11 cellular contexts compared by ENCODE assay signal in the genomic region with DNA sequence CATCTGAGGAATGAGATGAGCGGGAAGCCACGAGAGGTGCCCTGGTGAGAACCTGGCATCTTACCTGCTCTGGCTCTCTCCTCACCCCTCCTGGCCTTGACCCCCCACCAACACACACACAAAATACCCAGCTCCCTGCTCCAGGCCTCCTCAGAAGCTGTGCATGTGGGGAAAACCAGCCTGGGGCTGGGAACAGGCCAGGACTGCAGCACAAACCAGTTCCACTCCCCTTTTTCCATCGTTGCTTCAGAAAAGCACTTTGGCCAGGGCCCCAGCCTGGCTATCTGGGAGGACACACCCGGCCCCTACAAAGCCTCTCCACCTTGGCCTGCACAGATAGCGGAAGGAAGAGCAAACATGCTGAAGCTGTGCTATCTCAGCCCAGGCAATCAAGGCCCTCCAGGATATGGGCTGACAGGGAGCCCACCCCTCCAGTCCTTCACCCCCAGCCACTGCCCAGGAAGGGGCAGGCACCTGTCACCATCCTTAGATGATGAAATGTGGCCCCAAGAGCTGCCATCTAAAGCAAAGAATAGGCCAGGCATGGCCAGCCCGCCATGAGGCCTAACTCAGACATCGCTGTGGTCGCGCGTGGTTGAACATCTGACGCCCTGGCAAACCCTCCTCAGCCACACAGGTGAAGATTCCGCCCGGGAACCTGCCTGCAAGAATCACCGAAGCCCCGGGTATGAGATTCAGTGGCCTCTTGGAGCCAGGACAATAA. TPM values are rescaled to one million over a fixed set of nuclear protein-coding genes. Genes with fewer than 3 reads are reported as not detected.
DNase-seq lines count a peak whose midpoint lies in the region; ATAC-seq, FAIRE-seq and TF ChIP-seq lines count a peak whose summit lies in the region.
"Had no signal": no experiment of that assay in that cellular context is flagged by ENCODE, and none has a peak within 500 bp of the region (broad histone marks: within the 10 kb centered on the region; RNA-seq: fewer than 3 reads in every experiment).

No MANE protein-coding gene starts in this region.

- TF ChIP-seq CTCF in chondrocyte (IDR thresholded peaks at IDR 0.05) (no peak), smooth muscle cell (IDR thresholded peaks at IDR 0.05; ENCODE audit: borderline replicate concordance, insufficient read depth, poor library complexity, severe bottlenecking) (no peak)

- peak overlapping the region; percentile 51 for H3K27ac Mint-ChIP-seq in chondrocyte (ENCODE audit: unreplicated experiment)
- peak overlapping the region; percentile 63 to 97 (median 88) for H3K27ac Mint-ChIP-seq in naive thymus-derived CD8-positive, alpha-beta T cell

- H3K9ac ChIP-seq in smooth muscle cell (ENCODE audit: low read depth), result no peak overlapping the region

- DNase-seq in AG08395 (ENCODE audit: low spot score) (peak; percentile 30), HuH-7 (ENCODE audit: low spot score) (peak; percentile 78), chondrocyte (ENCODE audit: low spot score) (no peak), smooth muscle cell (lab: John Stamatoyannopoulos, UW; ENCODE audit: unreplicated experiment) (no peak), frontal cortex (ENCODE audit: low spot score in 2 of 2) (no peak)
- DNase-seq in naive thymus-derived CD8-positive, alpha-beta T cell, result no peak
- no peak for DNase-seq in stimulated activated CD4-positive, alpha-beta T cell treated with anti-CD3 and anti-CD28 coated beads, Interleukin-2, amount 100 ng/mL, for 48 hours

- no peaks in the 10 kb centered on the region for H3K36me3 Mint-ChIP-seq in chondrocyte (ENCODE audit: low read depth)
- no peaks in the 10 kb centered on the region for H3K36me3 Mint-ChIP-seq in naive thymus-derived CD8-positive, alpha-beta T cell

- H3K36me3 ChIP-seq in smooth muscle cell (ENCODE audit: low read depth), result no peaks in the 10 kb centered on the region
- H3K36me3 ChIP-seq: prostate gland had no signal

- no peak for ATAC-seq in naive thymus-derived CD8-positive, alpha-beta T cell
- no peak for ATAC-seq in GM19463 (IDR thresholded peaks at IDR 0.05; ENCODE audit: unreplicated experiment)

- H3K9me3 Mint-ChIP-seq in chondrocyte (ENCODE audit: low read depth), result no peaks in the 10 kb centered on the region
- no peaks in the 10 kb centered on the region for H3K9me3 Mint-ChIP-seq in naive thymus-derived CD8-positive, alpha-beta T cell
- H3K9me3 Mint-ChIP-seq: T-helper 1 cell treated with Interleukin-12 subunit alpha and Interleukin-12 subunit beta and Interleukin-4 antibody, amounts not matched to agents 30 μg/mL and 1 μg/mL, for 36 hours had no signal

- H3F3A ChIP-seq in smooth muscle cell (ENCODE audit: low read depth), result no peaks in the 10 kb centered on the region

- peaks cover 57% of the 10 kb centered on the region for H3K4me1 Mint-ChIP-seq in chondrocyte (ENCODE audit: low read depth)
- peaks cover 26 to 73% (median 55%) of the 10 kb centered on the region in 4 donors for H3K4me1 Mint-ChIP-seq in naive thymus-derived CD8-positive, alpha-beta T cell

- no peaks in the 10 kb centered on the region for H3K9me3 ChIP-seq in smooth muscle cell (replicated peaks; ENCODE audit: low read depth)
- H3K9me3 ChIP-seq: prostate gland had no signal

- H3K4me3 ChIP-seq in smooth muscle cell, result no peak overlapping the region
- H3K4me3 ChIP-seq: prostate gland had no signal

- no peak overlapping the region for H2AFZ ChIP-seq in smooth muscle cell (ENCODE audit: low read depth)

- 94% methylated on average over 15 of the region's 15 CpGs for WGBS in smooth muscle cell (ENCODE audit: low lambda C conversion rate)

- peaks cover 20% of the 10 kb centered on the region for H3K4me1 ChIP-seq in smooth muscle cell (ENCODE audit: low read depth)

- H3K4me2 ChIP-seq in smooth muscle cell, result no peak overlapping the region

- peaks cover 69% of the 10 kb centered on the region for H3K79me2 ChIP-seq in smooth muscle cell (ENCODE audit: low read depth)

- H3K27ac ChIP-seq in smooth muscle cell (ENCODE audit: low read depth), result no peak overlapping the region

- H3K4me3 Mint-ChIP-seq in chondrocyte (ENCODE audit: unreplicated experiment), result no peak overlapping the region
- H3K4me3 Mint-ChIP-seq in naive thymus-derived CD8-positive, alpha-beta T cell, result peak overlapping the region in 1 of 10 donors; percentile 34
- H3K4me3 Mint-ChIP-seq: T-helper 1 cell treated with Interleukin-12 subunit alpha and Interleukin-12 subunit beta and Interleukin-4 antibody, amounts not matched to agents 30 μg/mL and 1 μg/mL, for 36 hours had no signal

- no peaks in the 10 kb centered on the region for H3K27me3 ChIP-seq in smooth muscle cell (ENCODE audit: low read depth)

- H3K27me3 Mint-ChIP-seq in chondrocyte (ENCODE audit: low read depth), result no peaks in the 10 kb centered on the region
- no peaks in the 10 kb centered on the region for H3K27me3 Mint-ChIP-seq in naive thymus-derived CD8-positive, alpha-beta T cell

- no peak for FAIRE-seq in frontal cortex (lab: Jason Lieb, UNC)
- FAIRE-seq: urothelium cell line had no signal

- peaks cover 88% of the 10 kb centered on the region for H4K20me1 ChIP-seq in smooth muscle cell (ENCODE audit: low read depth)

- POLR2A ChIA-PET in naive thymus-derived CD8-positive, alpha-beta T cell (lab: Charles Lee), result interaction anchor here (1.2 to 1.5 kb wide), 2 partner anchors 9 to 70 kb away, joined by 3 to 4 read pairs; no protein-coding TSS in a partner anchor

RNA-seq across cellular contexts. Expression of a gene that starts 35.4 kb away (rescaled TPM):
- 28.6 to 32.8 TPM (median 28.9 TPM) in 3 replicates for total RNA-seq in chondrocyte
- total RNA-seq in naive thymus-derived CD8-positive, alpha-beta T cell, result 10 to 100 TPM; 35.2 to 36.6 TPM
- 10 to 100 TPM; 12.7 to 21.0 (median 17.7) TPM for polyA plus RNA-seq in naive thymus-derived CD8-positive, alpha-beta T cell
- total RNA-seq in smooth muscle cell, result 15.3 and 21.1 TPM in 2 replicates
- 31.6 and 33.1 TPM in 2 replicates for polyA plus RNA-seq in smooth muscle cell
- total RNA-seq in frontal cortex, result 34.2 TPM

Comparison
In these comparisons a context has a peak if more than half of its experiments do, and no peak if none do; other contexts are left out.
1. DNase-seq: peak in AG08395 (single experiment) and HuH-7 (single experiment); none in chondrocyte (single experiment), naive thymus-derived CD8-positive, alpha-beta T cell (0 of 10), smooth muscle cell (single experiment), frontal cortex (0 of 2) and stimulated activated CD4-positive, alpha-beta T cell treated with anti-CD3 and anti-CD28 coated beads, Interleukin-2, amount 100 ng/mL, for 48 hours (0 of 2).